In the genomic region with DNA sequence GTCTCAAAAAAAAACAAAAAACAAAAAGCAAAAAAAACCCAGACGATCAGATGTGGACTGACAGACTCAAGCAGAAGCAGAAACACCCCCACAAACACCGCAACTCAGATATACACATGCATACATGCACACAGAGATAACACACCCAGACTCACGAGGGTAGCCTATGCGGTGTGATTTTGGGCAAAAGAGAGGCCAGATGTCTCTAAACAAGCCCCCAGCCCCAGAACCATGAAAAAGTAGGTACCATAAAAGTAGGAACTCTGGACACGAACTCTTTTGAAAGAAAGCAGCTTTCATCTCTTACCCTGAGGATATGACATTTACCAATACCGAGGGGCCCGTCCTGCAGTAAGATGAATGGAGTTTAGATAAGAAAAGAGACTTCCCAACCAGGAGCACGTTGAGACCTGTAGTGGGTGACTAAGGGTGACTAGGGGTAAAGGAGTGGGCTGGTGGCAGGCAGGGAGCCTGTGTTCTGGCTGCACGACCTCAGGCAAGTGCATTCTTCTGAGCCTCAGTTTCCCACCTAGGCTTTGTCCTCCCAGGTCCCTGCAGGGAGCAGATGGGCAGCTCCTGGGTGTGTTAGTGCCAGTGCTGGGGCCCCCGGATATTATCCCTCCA, we compare ENCODE assay signal across 1 cellular context.
TF ChIP-seq lines count a peak whose summit lies in the region.

No MANE protein-coding gene starts in this region.

TF ChIP-seq in K562, 482 proteins besides CTCF, POLR2A, EP300 and RAD21 (continued from another document):
- TF ChIP-seq, protein P1, sequence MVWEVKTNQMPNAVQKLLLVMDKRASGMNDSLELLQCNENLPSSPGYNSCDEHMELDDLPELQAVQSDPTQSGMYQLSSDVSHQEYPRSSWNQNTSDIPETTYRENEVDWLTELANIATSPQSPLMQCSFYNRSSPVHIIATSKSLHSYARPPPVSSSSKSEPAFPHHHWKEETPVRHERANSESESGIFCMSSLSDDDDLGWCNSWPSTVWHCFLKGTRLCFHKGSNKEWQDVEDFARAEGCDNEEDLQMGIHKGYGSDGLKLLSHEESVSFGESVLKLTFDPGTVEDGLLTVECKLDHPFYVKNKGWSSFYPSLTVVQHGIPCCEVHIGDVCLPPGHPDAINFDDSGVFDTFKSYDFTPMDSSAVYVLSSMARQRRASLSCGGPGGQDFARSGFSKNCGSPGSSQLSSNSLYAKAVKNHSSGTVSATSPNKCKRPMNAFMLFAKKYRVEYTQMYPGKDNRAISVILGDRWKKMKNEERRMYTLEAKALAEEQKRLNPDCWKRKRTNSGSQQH (CRISPR knock-in tag; IDR thresholded peaks at IDR 0.05) = no peak
- TF ChIP-seq DPF2 (IDR thresholded peaks at IDR 0.05) (peak; percentile 71), PHB2 (IDR thresholded peaks at IDR 0.05; ENCODE audit: low read depth) (no peak), TEAD1 (CRISPR knock-in tag; IDR thresholded peaks at IDR 0.05) (no peak), MXI1 (IDR thresholded peaks at IDR 0.05; ENCODE audit: low read depth, low read length) (no peak), HDAC8 (tag; IDR thresholded peaks at IDR 0.05) (no peak), TEAD4 (IDR thresholded peaks at IDR 0.05; ENCODE audit: low read length) (peak; percentile 82), TEAD4 (CRISPR knock-in tag; IDR thresholded peaks at IDR 0.05; ENCODE audit: borderline replicate concordance) (no peak), MCM7 (IDR thresholded peaks at IDR 0.05) (no peak), ZNF324 (CRISPR knock-in tag; IDR thresholded peaks at IDR 0.05) (no peak), COPS2 (conservative IDR thresholded peaks at IDR 0.05) (no peak), TGIF2 (CRISPR knock-in tag; IDR thresholded peaks at IDR 0.05) (no peak), LARP7 (IDR thresholded peaks at IDR 0.05) (no peak), HMG20B (CRISPR knock-in tag; IDR thresholded peaks at IDR 0.05) (no peak), SRSF1 (IDR thresholded peaks at IDR 0.05; ENCODE audit: low read depth, low read length) (no peak), SRSF3 (IDR thresholded peaks at IDR 0.05; ENCODE audit: insufficient read depth, low read length) (no peak), POLR2B (IDR thresholded peaks at IDR 0.05; ENCODE audit: low read depth, partially characterized antibody) (no peak), EWSR1 (IDR thresholded peaks at IDR 0.05; ENCODE audit: borderline replicate concordance, low read depth, partially characterized antibody) (no peak), ZNF77 (CRISPR knock-in tag; IDR thresholded peaks at IDR 0.05) (no peak), ZNF695 (CRISPR knock-in tag; IDR thresholded peaks at IDR 0.05) (no peak)
- TF ChIP-seq, protein P2, sequence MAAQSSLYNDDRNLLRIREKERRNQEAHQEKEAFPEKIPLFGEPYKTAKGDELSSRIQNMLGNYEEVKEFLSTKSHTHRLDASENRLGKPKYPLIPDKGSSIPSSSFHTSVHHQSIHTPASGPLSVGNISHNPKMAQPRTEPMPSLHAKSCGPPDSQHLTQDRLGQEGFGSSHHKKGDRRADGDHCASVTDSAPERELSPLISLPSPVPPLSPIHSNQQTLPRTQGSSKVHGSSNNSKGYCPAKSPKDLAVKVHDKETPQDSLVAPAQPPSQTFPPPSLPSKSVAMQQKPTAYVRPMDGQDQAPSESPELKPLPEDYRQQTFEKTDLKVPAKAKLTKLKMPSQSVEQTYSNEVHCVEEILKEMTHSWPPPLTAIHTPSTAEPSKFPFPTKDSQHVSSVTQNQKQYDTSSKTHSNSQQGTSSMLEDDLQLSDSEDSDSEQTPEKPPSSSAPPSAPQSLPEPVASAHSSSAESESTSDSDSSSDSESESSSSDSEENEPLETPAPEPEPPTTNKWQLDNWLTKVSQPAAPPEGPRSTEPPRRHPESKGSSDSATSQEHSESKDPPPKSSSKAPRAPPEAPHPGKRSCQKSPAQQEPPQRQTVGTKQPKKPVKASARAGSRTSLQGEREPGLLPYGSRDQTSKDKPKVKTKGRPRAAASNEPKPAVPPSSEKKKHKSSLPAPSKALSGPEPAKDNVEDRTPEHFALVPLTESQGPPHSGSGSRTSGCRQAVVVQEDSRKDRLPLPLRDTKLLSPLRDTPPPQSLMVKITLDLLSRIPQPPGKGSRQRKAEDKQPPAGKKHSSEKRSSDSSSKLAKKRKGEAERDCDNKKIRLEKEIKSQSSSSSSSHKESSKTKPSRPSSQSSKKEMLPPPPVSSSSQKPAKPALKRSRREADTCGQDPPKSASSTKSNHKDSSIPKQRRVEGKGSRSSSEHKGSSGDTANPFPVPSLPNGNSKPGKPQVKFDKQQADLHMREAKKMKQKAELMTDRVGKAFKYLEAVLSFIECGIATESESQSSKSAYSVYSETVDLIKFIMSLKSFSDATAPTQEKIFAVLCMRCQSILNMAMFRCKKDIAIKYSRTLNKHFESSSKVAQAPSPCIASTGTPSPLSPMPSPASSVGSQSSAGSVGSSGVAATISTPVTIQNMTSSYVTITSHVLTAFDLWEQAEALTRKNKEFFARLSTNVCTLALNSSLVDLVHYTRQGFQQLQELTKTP (IDR thresholded peaks at IDR 0.05; ENCODE audit: low read depth in 1 of 2, partially characterized antibody in 2 of 2) = no peak
- TF ChIP-seq, protein P3, sequence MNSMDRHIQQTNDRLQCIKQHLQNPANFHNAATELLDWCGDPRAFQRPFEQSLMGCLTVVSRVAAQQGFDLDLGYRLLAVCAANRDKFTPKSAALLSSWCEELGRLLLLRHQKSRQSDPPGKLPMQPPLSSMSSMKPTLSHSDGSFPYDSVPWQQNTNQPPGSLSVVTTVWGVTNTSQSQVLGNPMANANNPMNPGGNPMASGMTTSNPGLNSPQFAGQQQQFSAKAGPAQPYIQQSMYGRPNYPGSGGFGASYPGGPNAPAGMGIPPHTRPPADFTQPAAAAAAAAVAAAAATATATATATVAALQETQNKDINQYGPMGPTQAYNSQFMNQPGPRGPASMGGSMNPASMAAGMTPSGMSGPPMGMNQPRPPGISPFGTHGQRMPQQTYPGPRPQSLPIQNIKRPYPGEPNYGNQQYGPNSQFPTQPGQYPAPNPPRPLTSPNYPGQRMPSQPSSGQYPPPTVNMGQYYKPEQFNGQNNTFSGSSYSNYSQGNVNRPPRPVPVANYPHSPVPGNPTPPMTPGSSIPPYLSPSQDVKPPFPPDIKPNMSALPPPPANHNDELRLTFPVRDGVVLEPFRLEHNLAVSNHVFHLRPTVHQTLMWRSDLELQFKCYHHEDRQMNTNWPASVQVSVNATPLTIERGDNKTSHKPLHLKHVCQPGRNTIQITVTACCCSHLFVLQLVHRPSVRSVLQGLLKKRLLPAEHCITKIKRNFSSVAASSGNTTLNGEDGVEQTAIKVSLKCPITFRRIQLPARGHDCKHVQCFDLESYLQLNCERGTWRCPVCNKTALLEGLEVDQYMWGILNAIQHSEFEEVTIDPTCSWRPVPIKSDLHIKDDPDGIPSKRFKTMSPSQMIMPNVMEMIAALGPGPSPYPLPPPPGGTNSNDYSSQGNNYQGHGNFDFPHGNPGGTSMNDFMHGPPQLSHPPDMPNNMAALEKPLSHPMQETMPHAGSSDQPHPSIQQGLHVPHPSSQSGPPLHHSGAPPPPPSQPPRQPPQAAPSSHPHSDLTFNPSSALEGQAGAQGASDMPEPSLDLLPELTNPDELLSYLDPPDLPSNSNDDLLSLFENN (IDR thresholded peaks at IDR 0.05; ENCODE audit: low read depth in 2 of 2, low read length in 2 of 2) = no peak
- TF ChIP-seq, protein P4, sequence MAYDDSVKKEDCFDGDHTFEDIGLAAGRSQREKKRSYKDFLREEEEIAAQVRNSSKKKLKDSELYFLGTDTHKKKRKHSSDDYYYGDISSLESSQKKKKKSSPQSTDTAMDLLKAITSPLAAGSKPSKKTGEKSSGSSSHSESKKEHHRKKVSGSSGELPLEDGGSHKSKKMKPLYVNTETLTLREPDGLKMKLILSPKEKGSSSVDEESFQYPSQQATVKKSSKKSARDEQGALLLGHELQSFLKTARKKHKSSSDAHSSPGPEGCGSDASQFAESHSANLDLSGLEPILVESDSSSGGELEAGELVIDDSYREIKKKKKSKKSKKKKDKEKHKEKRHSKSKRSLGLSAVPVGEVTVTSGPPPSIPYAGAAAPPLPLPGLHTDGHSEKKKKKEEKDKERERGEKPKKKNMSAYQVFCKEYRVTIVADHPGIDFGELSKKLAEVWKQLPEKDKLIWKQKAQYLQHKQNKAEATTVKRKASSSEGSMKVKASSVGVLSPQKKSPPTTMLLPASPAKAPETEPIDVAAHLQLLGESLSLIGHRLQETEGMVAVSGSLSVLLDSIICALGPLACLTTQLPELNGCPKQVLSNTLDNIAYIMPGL (CRISPR knock-in tag; IDR thresholded peaks at IDR 0.05) = no peak
